ENCODE assay signal across 24 cellular contexts in the genomic region with DNA sequence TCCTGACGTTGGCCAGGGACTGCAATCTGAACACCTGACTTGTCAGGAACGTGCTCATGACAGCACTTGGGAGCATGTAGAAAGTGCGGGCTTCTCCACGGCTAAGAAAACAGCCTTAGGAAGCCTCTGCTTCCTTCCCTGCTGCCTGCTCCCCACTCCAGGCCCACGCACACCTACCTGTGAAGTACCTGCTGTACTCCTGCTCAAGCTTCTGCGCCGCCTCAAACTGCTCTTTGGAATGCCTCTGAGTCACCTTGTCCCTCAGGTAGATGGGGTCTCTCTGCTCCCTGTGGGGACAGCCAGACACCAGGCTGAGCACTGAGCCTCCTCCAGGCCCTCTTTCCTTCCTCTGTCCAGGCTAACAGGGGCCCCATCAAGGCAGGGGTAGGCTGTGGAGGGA.
"Had no signal": no experiment of that assay in that cellular context is flagged by ENCODE, and none has a peak within 500 bp of the region (broad histone marks: within the 10 kb centered on the region; RNA-seq: fewer than 3 reads in every experiment).

No MANE protein-coding gene starts in this region.

- H3K36me3 Mint-ChIP-seq: naive thymus-derived CD8-positive, alpha-beta T cell; stimulated activated naive B cell treated with anti-CD40 and anti-IgM and Interleukin-4, amounts not matched to agents 10 μg/mL and 1 μg/mL and 100 μg/mL, for 72 hours had no signal

- H3K4me3 ChIP-seq: coronary artery, esophagus muscularis mucosa, gastroesophageal sphincter, ovary, right lobe of liver, thoracic aorta, transverse colon, vagina had no signal

- H3K4me1 ChIP-seq: esophagus muscularis mucosa, foreskin keratinocyte, gastroesophageal sphincter, right lobe of liver, transverse colon, vagina had no signal

- H3K27me3 ChIP-seq: esophagus muscularis mucosa, foreskin keratinocyte, gastroesophageal sphincter, ovary, right lobe of liver, transverse colon, vagina had no signal

- H3K27ac ChIP-seq: coronary artery, esophagus muscularis mucosa, foreskin keratinocyte, gastroesophageal sphincter, ovary, right lobe of liver, thoracic aorta, transverse colon, vagina had no signal

- H3K9me3 Mint-ChIP-seq: naive thymus-derived CD8-positive, alpha-beta T cell; nephron progenitor cell; stimulated activated naive B cell treated with anti-CD40 and anti-IgM and Interleukin-4, amounts not matched to agents 10 μg/mL and 1 μg/mL and 100 μg/mL, for 72 hours; stimulated activated naive CD8-positive, alpha-beta T cell treated with anti-CD3 and anti-CD28 coated beads, Interleukin-15, Interleukin-2, amounts not matched to agents 100 ng/mL and 50 ng/mL, for 24 hours had no signal

- H3K27me3 Mint-ChIP-seq: stimulated activated naive B cell treated with anti-CD40 and anti-IgM and Interleukin-4, amounts not matched to agents 10 μg/mL and 1 μg/mL and 100 μg/mL, for 72 hours had no signal

- H3K36me3 ChIP-seq: ovary had no signal

- H3K4me1 Mint-ChIP-seq: naive thymus-derived CD8-positive, alpha-beta T cell; nephron progenitor cell; stimulated activated naive B cell treated with anti-CD40 and anti-IgM and Interleukin-4, amounts not matched to agents 10 μg/mL and 1 μg/mL and 100 μg/mL, for 72 hours had no signal

- H3K9me3 ChIP-seq: esophagus muscularis mucosa, gastroesophageal sphincter, ovary, right lobe of liver, thoracic aorta, transverse colon, vagina had no signal

- H3K4me3 Mint-ChIP-seq: naive thymus-derived CD8-positive, alpha-beta T cell; nephron progenitor cell; stimulated activated naive B cell treated with anti-CD40 and anti-IgM and Interleukin-4, amounts not matched to agents 10 μg/mL and 1 μg/mL and 100 μg/mL, for 72 hours; stimulated activated naive CD8-positive, alpha-beta T cell treated with anti-CD3 and anti-CD28 coated beads, Interleukin-15, Interleukin-2, amounts not matched to agents 100 ng/mL and 50 ng/mL, for 24 hours had no signal

- H3K27ac Mint-ChIP-seq: naive thymus-derived CD8-positive, alpha-beta T cell; nephron progenitor cell; stimulated activated naive B cell treated with anti-CD40 and anti-IgM and Interleukin-4, amounts not matched to agents 10 μg/mL and 1 μg/mL and 100 μg/mL, for 72 hours; stimulated activated naive CD8-positive, alpha-beta T cell treated with anti-CD3 and anti-CD28 coated beads, Interleukin-15, Interleukin-2, amounts not matched to agents 100 ng/mL and 50 ng/mL, for 24 hours had no signal

- DNase-seq: dermis blood vessel endothelial cell; effector memory CD4-positive, alpha-beta T cell; foreskin keratinocyte; kidney; mammary epithelial cell; mesendoderm; midbrain; naive thymus-derived CD8-positive, alpha-beta T cell; nephron progenitor cell; occipital lobe; ovary; right lobe of liver; small intestine; stimulated activated CD4-positive, alpha-beta T cell treated with anti-CD3 and anti-CD28 coated beads, Interleukin-15, amount 100 ng/mL, for 24 hours; stimulated activated CD4-positive, alpha-beta T cell treated with anti-CD3 and anti-CD28 coated beads, Interleukin-2, amount 100 ng/mL, for 48 hours; stimulated activated naive B cell treated with anti-CD40 and anti-IgM and Interleukin-4, amounts not matched to agents 10 μg/mL and 1 μg/mL and 100 μg/mL, for 72 hours; transverse colon had no signal

- ATAC-seq: foreskin keratinocyte; gastroesophageal sphincter; left lobe of liver; naive thymus-derived CD8-positive, alpha-beta T cell; right lobe of liver; stimulated activated naive B cell treated with anti-CD40 and anti-IgM and Interleukin-4, amounts not matched to agents 10 μg/mL and 1 μg/mL and 100 μg/mL, for 72 hours had no signal
